ENCODE assay signal across 11 cellular contexts in genomic region chr17:32009262-32009542, GRCh38. TPM values are rescaled to one million over a fixed set of nuclear protein-coding genes. Genes with fewer than 3 reads are reported as not detected.
DNase-seq lines count a peak whose midpoint lies in the region; ATAC-seq, FAIRE-seq and TF ChIP-seq lines count a peak whose summit lies in the region.
"Had no signal": no experiment of that assay in that cellular context is flagged by ENCODE, and none has a peak within 500 bp of the region (broad histone marks: within the 10 kb centered on the region; RNA-seq: fewer than 3 reads in every experiment).

No MANE protein-coding gene starts in this region.

- no peak overlapping the region for H2AFZ ChIP-seq in astrocyte (ENCODE audit: low read depth, low read length)

- H3K4me1 ChIP-seq in A549 (peaks cover 8% of the 10 kb centered on the region; the same call in 1 of the 3 replicates), HAP-1 (peaks cover 5% of the 10 kb centered on the region), astrocyte (ENCODE audit: insufficient read depth, low read length) (peaks cover 6% of the 10 kb centered on the region)

- TF ChIP-seq EP300 in A549 (IDR thresholded peaks at IDR 0.05), result no peak

- WGBS in A549 (ENCODE audit: missing lambda C conversion rate), result 96% methylated on average over 2 of the region's 2 CpGs

- in situ Hi-C loops in HAP-1 (cut with MboI; ENCODE audit: low sequenced_read_pairs), result no loop called here

- peaks cover 16% of the 10 kb centered on the region for H4K20me1 ChIP-seq in astrocyte (ENCODE audit: insufficient read depth, low read length)

- H3K27ac Mint-ChIP-seq in astrocyte (ENCODE audit: unreplicated experiment) (no peak overlapping the region), mesothelial cell of epicardium (no peak overlapping the region)

- FAIRE-seq in A549 (lab: Jason Lieb, UNC) (no peak), astrocyte (lab: Jason Lieb, UNC) (no peak)
- FAIRE-seq: D721Med had no signal

- no peak for TF ChIP-seq CTCF in A549 (IDR thresholded peaks at IDR 0.05)
- TF ChIP-seq CTCF in astrocyte (IDR thresholded peaks at IDR 0.05; ENCODE audit: insufficient read depth, low read depth, low read length), result no peak
- TF ChIP-seq CTCF in mesothelial cell of epicardium (IDR thresholded peaks at IDR 0.05; ENCODE audit: unreplicated experiment), result no peak

- ATAC-seq in A549, result no peak
- ATAC-seq: Right ventricle myocardium inferior had no signal

- CTCF ChIA-PET in A549 (lab: Yijun Ruan, JAX), result interaction anchor here (0.7 to 3.9 kb wide), 5 partner anchors 9 to 868 kb away, joined by 3 to 48 read pairs (median 4); partner anchors contain the start of gene MYO1D

- no peaks in the 10 kb centered on the region for H3K36me3 ChIP-seq in HAP-1 (replicated peaks)
- no peaks in the 10 kb centered on the region for H3K36me3 ChIP-seq in astrocyte (ENCODE audit: insufficient read depth, low read length)

- TF ChIP-seq RAD21 in A549 (conservative IDR thresholded peaks at IDR 0.05 in 1 of 2, IDR thresholded peaks at IDR 0.05 in 1 of 2), result no peak

- no peak overlapping the region for H3K4me3 ChIP-seq in A549
- peak overlapping the region; percentile 67 for H3K4me3 ChIP-seq in HAP-1
- no peak overlapping the region for H3K4me3 ChIP-seq in astrocyte (ENCODE audit: insufficient read depth, low read depth, low read length)

- H3K9me3 ChIP-seq in A549, result no peaks in the 10 kb centered on the region
- no peaks in the 10 kb centered on the region for H3K9me3 ChIP-seq in HAP-1
- no peaks in the 10 kb centered on the region for H3K9me3 ChIP-seq in astrocyte (ENCODE audit: insufficient read depth, low read depth, low read length)

- H3K9ac ChIP-seq in astrocyte (ENCODE audit: low read length), result no peak overlapping the region

- peaks cover 31% of the 10 kb centered on the region for H3K79me2 ChIP-seq in astrocyte (ENCODE audit: insufficient read depth, low read length)

- DNase-seq in A549 (ENCODE audit: low read depth in 1 of 2, low spot score in 1 of 2) (no peak), HAP-1 (ENCODE audit: low spot score in 2 of 2) (no peak), astrocyte (ENCODE audit: low read depth) (no peak), mesothelial cell of epicardium (ENCODE audit: low spot score in 2 of 2, unreplicated experiment in 2 of 2) (no peak), NOMO-1 treated with DMSO at 0.1 percent for 48 hours (lab: John Stamatoyannopoulos, UW; ENCODE audit: unreplicated experiment) (no peak), mesenteric fat pad (ENCODE audit: low spot score) (no peak), RKO (ENCODE audit: low spot score) (no peak)
- no peak for DNase-seq in activated CD8-positive, alpha-beta memory T cell treated with anti-CD3 and anti-CD28 coated beads, Interleukin-2, amount 50 U/mL, for 48 hours
- DNase-seq: NCI-H1436 treated with DMSO at 0.1 percent for 48 hours had no signal

- H3K27ac ChIP-seq in A549, result no peak overlapping the region
- no peak overlapping the region for H3K27ac ChIP-seq in astrocyte (ENCODE audit: low read depth, low read length)

- H3K27me3 ChIP-seq in HAP-1 (ENCODE audit: low read depth), result no peaks in the 10 kb centered on the region
- no peaks in the 10 kb centered on the region for H3K27me3 ChIP-seq in astrocyte (ENCODE audit: insufficient read depth, low read length)

- TF ChIP-seq POLR2A in A549 (IDR thresholded peaks at IDR 0.05; ENCODE audit: low read length), result no peak

- H3K9me3 Mint-ChIP-seq in astrocyte (ENCODE audit: unreplicated experiment) (no peaks in the 10 kb centered on the region), mesothelial cell of epicardium (peaks cover 9% of the 10 kb centered on the region)

- H3K4me3 Mint-ChIP-seq in astrocyte (ENCODE audit: unreplicated experiment) (peak overlapping the region; percentile 93), mesothelial cell of epicardium (peak overlapping the region; percentile 75)

- H3K27me3 Mint-ChIP-seq in astrocyte (ENCODE audit: low read depth, unreplicated experiment) (no peaks in the 10 kb centered on the region), mesothelial cell of epicardium (ENCODE audit: low read depth) (peaks cover 2% of the 10 kb centered on the region)

- POLR2A ChIA-PET in A549 (lab: Yijun Ruan, JAX), result no interaction called here

- H3K4me1 Mint-ChIP-seq in astrocyte (ENCODE audit: low read depth, unreplicated experiment), result no peaks in the 10 kb centered on the region
- peaks cover 17% of the 10 kb centered on the region for H3K4me1 Mint-ChIP-seq in mesothelial cell of epicardium

- H3K36me3 Mint-ChIP-seq in astrocyte (ENCODE audit: low read depth, unreplicated experiment) (no peaks in the 10 kb centered on the region), mesothelial cell of epicardium (peaks cover 14% of the 10 kb centered on the region)

- H3K4me2 ChIP-seq in A549, result peak overlapping the region; percentile 98
- peak overlapping the region; percentile 95 for H3K4me2 ChIP-seq in astrocyte (ENCODE audit: low read length)

TF ChIP-seq in A549, 52 proteins besides CTCF, POLR2A, EP300 and RAD21:
- TF ChIP-seq ATOH8 (CRISPR knock-in tag; IDR thresholded peaks at IDR 0.05; ENCODE audit: low read depth) (no peak), PHF8 (IDR thresholded peaks at IDR 0.05; ENCODE audit: borderline replicate concordance, low read depth) (no peak), FOXS1 (CRISPR knock-in tag; IDR thresholded peaks at IDR 0.05) (no peak), BHLHE40 (IDR thresholded peaks at IDR 0.05; ENCODE audit: low read depth, low read length) (no peak), KDM1A (IDR thresholded peaks at IDR 0.05; ENCODE audit: low read depth) (no peak), HOXA7 (CRISPR knock-in tag; IDR thresholded peaks at IDR 0.05) (no peak), JUN (IDR thresholded peaks at IDR 0.05) (no peak), GATA3 (IDR thresholded peaks at IDR 0.05; ENCODE audit: borderline replicate concordance) (no peak), RNF2 (IDR thresholded peaks at IDR 0.05; ENCODE audit: borderline replicate concordance, low read depth) (no peak), FOSB (CRISPR knock-in tag; IDR thresholded peaks at IDR 0.05) (no peak), RFX5 (IDR thresholded peaks at IDR 0.05) (no peak), RCOR1 (IDR thresholded peaks at IDR 0.05; ENCODE audit: low read depth, low read length) (no peak), CBX8 (IDR thresholded peaks at IDR 0.05) (no peak), HEYL (CRISPR knock-in tag; IDR thresholded peaks at IDR 0.05) (no peak), MAX (IDR thresholded peaks at IDR 0.05) (no peak), TFCP2L1 (CRISPR knock-in tag; IDR thresholded peaks at IDR 0.05) (no peak), CHD2 (IDR thresholded peaks at IDR 0.05; ENCODE audit: low read length, partially characterized antibody) (no peak), MYC (IDR thresholded peaks at IDR 0.05; ENCODE audit: borderline replicate concordance, low read length) (no peak), E2F6 (IDR thresholded peaks at IDR 0.05; ENCODE audit: borderline replicate concordance, low read depth) (no peak), POLR2AphosphoS2 (conservative IDR thresholded peaks at IDR 0.05; ENCODE audit: low read length) (no peak)

RNA-seq across cellular contexts. Expression of gene LRRC37B, which starts 2.0 kb away (rescaled TPM):
- polyA plus RNA-seq in A549 (2011; rRNA removed) (14.2 and 17.9 TPM in 2 replicates), A549 (2017; fragmentation: RNase III; extraction: RNeasy Plus Mini Kit Qiagen cat#74134 plus additional on column Dnase treatment) (7.6 to 8.6 TPM (median 8.3 TPM) in 3 replicates)
- polyA plus RNA-seq in A549 (2012; cell fraction: cytosol; rRNA removed), result 7.1 and 7.4 TPM in 2 replicates
- polyA plus RNA-seq in A549 (2012; cell fraction: nucleus; rRNA removed), result 7.8 and 10.4 TPM in 2 replicates
- polyA minus RNA-seq in A549 (2011; rRNA and poly(A)+ RNA removed), result 28.1 and 32.1 TPM in 2 replicates
- total RNA-seq in astrocyte (10.0 and 10.3 TPM in 2 replicates), mesothelial cell of epicardium (27.5 to 33.2 TPM (median 31.4 TPM) in 3 replicates), mesenteric fat pad (7.1 TPM)
